ENCODE assay signal across 13 cellular contexts in genomic region chr11:70324354-70325115, GRCh38. TPM values are rescaled to one million over a fixed set of nuclear protein-coding genes. Genes with fewer than 3 reads are reported as not detected.
DNase-seq lines count a peak whose midpoint lies in the region; ATAC-seq and TF ChIP-seq lines count a peak whose summit lies in the region.
"Had no signal": no experiment of that assay in that cellular context is flagged by ENCODE, and none has a peak within 500 bp of the region (broad histone marks: within the 10 kb centered on the region; RNA-seq: fewer than 3 reads in every experiment).

No MANE protein-coding gene starts in this region.

- H3K36me3 Mint-ChIP-seq in T-helper 17 cell (ENCODE audit: low read depth) (peaks cover 12% of the 10 kb centered on the region), nephron (ENCODE audit: low read depth) (peaks cover 46% of the 10 kb centered on the region)

- no peaks in the 10 kb centered on the region for H3K27me3 Mint-ChIP-seq in T-helper 17 cell
- no peaks in the 10 kb centered on the region for H3K27me3 Mint-ChIP-seq in nephron (ENCODE audit: low read depth)
- H3K27me3 Mint-ChIP-seq: activated CD4-positive, alpha-beta memory T cell treated with anti-CD3 and anti-CD28 coated beads, Interleukin-2, amount 10 ng/mL, durations not matched to agents 7 days and 5 days; central memory CD8-positive, alpha-beta T cell had no signal

- H3K9me3 Mint-ChIP-seq in nephron = no peaks in the 10 kb centered on the region
- H3K9me3 Mint-ChIP-seq: activated CD4-positive, alpha-beta memory T cell treated with anti-CD3 and anti-CD28 coated beads, Interleukin-2, amount 10 ng/mL, durations not matched to agents 7 days and 5 days; central memory CD8-positive, alpha-beta T cell had no signal

- H3K27ac Mint-ChIP-seq in T-helper 17 cell (peak overlapping the region; percentile 67), nephron (peak overlapping the region; percentile 56 to 87 (median 56))
- H3K27ac Mint-ChIP-seq: activated CD4-positive, alpha-beta memory T cell treated with anti-CD3 and anti-CD28 coated beads, Interleukin-2, amount 10 ng/mL, durations not matched to agents 7 days and 5 days had no signal

- ATAC-seq in GM19467 (IDR thresholded peaks at IDR 0.05; ENCODE audit: unreplicated experiment) (peak; percentile 56), T-helper 17 cell (no peak), SK-N-SH treated with all-trans-retinoic acid at 6 μM for 48 hours (no peak; the same call in 1 of the 3 replicates), GM21515 (IDR thresholded peaks at IDR 0.05; ENCODE audit: unreplicated experiment) (no peak)

- TF ChIP-seq CTCF in nephron (IDR thresholded peaks at IDR 0.05; ENCODE audit: unreplicated experiment in 3 of 3) = no peak

- H3K4me1 Mint-ChIP-seq in T-helper 17 cell = peaks cover 10% of the 10 kb centered on the region
- peaks cover 5% of the 10 kb centered on the region for H3K4me1 Mint-ChIP-seq in nephron

- no peaks in the 10 kb centered on the region for H3K9me3 ChIP-seq in T-helper 17 cell (ENCODE audit: control insufficient read depth, low read length, poor library complexity, severe bottlenecking)

- DNase-seq in EH (ENCODE audit: low read depth) = peak; percentile 52
- DNase-seq in T-helper 17 cell = no peak
- no peak for DNase-seq in OCI-M1 (lab: John Stamatoyannopoulos, UW)
- no peak for DNase-seq in GOT3 (lab: John Stamatoyannopoulos, UW)
- DNase-seq: activated CD4-positive, alpha-beta memory T cell treated with anti-CD3 and anti-CD28 coated beads, Interleukin-2, amount 10 ng/mL, durations not matched to agents 7 days and 5 days; Calu3; NCI-H1417; SHP77 treated with DMSO at 0.1 percent for 48 hours had no signal

- H3K4me3 Mint-ChIP-seq in T-helper 17 cell = no peak overlapping the region
- no peak overlapping the region for H3K4me3 Mint-ChIP-seq in nephron
- H3K4me3 Mint-ChIP-seq: activated CD4-positive, alpha-beta memory T cell treated with anti-CD3 and anti-CD28 coated beads, Interleukin-2, amount 10 ng/mL, durations not matched to agents 7 days and 5 days; central memory CD8-positive, alpha-beta T cell had no signal

TF ChIP-seq in SK-N-SH treated with all-trans-retinoic acid at 6 μM for 48 hours, 23 proteins besides CTCF, POLR2A, EP300 and RAD21:
- no peak for TF ChIP-seq POU6F1 (CRISPR knock-in tag; IDR thresholded peaks at IDR 0.05; ENCODE audit: borderline replicate concordance, low read depth)

RNA-seq across cellular contexts. Expression of gene PPFIA1, which starts 54.0 kb away (rescaled TPM):
- total RNA-seq in T-helper 17 cell = 10 to 100 TPM; 45.6 to 49.4 TPM
